In the genomic region with DNA sequence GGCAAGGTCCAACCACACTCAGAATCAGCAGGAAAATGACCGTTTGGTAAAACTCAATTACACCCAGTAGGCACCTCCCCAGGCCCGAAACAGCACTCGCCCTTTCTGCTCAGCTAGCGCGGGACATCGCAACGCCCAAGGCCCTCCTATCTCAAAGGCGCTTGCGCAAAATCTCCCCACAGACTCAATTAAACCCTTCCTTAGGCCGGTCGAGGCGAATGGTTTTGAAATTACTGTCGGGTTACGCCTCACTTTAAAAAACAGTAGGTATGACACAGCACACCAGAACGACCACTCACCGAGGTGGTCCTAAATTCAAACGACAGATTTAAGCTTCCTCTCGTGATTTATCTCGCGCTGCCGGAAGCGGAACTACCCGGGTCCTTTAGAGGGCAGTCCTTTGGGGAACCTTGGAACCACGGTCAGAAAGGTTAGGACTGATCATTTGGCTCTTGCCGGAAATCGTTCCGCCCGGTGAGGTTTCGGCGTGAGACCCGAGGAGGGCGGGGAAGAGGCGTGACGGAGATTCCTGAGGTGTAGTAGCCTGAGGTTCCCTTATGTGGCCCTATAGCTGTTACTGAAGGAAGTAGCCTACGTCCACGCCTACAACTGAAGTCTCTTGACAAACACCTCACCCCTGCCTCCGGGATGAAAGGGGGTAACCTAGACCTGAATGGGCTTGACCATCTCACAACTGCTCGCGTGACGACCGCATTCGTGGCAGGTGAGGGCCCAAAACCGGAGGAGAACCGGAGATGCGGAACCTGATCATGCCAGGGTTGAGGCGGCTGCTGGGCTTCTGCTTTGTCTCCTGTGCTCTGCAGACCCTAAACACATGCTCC, we compare ENCODE assay signal across 1 cellular context.
TF ChIP-seq lines count a peak whose summit lies in the region.

GIN1 (minus strand) TSS at position 374 of the 842 bp plus-strand sequence. CDS start 11,431 bp downstream, outside the sequence.
PPIP5K2 (plus strand) TSS at position 537 of the 842 bp plus-strand sequence. CDS start 9,289 bp downstream, outside the sequence.

TF ChIP-seq in K562, 482 proteins besides CTCF, POLR2A, EP300 and RAD21 (continued from another document and continues in another):
- TF ChIP-seq, protein P1, sequence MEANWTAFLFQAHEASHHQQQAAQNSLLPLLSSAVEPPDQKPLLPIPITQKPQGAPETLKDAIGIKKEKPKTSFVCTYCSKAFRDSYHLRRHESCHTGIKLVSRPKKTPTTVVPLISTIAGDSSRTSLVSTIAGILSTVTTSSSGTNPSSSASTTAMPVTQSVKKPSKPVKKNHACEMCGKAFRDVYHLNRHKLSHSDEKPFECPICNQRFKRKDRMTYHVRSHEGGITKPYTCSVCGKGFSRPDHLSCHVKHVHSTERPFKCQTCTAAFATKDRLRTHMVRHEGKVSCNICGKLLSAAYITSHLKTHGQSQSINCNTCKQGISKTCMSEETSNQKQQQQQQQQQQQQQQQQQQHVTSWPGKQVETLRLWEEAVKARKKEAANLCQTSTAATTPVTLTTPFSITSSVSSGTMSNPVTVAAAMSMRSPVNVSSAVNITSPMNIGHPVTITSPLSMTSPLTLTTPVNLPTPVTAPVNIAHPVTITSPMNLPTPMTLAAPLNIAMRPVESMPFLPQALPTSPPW (CRISPR knock-in tag; IDR thresholded peaks at IDR 0.05): peak; percentile 71
- TF ChIP-seq HLTF (IDR thresholded peaks at IDR 0.05) (no peak), E2F5 (CRISPR knock-in tag; IDR thresholded peaks at IDR 0.05) (peak; percentile 11), ATF1 (CRISPR knock-in tag; IDR thresholded peaks at IDR 0.05) (no peak), ATF1 (tag; IDR thresholded peaks at IDR 0.05) (peak; percentile 91), ZBED1 (IDR thresholded peaks at IDR 0.05) (0 out of 2 replicates have a peak, but pooled peaks have one; percentile 23), SAFB2 (IDR thresholded peaks at IDR 0.05; ENCODE audit: borderline replicate concordance, low read depth, low read length, severe bottlenecking) (no peak), ARID3A (IDR thresholded peaks at IDR 0.05; ENCODE audit: borderline replicate concordance, low read depth, low read length) (peak; percentile 58; the same call in 1 of the 2 replicates), SNRNP70 (optimal IDR thresholded peaks at IDR 0.05; ENCODE audit: low read depth, low read length) (no peak), MEIS2 (IDR thresholded peaks at IDR 0.05; ENCODE audit: partially characterized antibody) (peak; percentile 88), KDM1A (IDR thresholded peaks at IDR 0.05) (peak; percentile 46 to 51; a peak in 3 of 4 replicates), DEAF1 (CRISPR knock-in tag; IDR thresholded peaks at IDR 0.05) (no peak), ZNF507 (tag; conservative IDR thresholded peaks at IDR 0.05) (no peak), ZNF699 (CRISPR knock-in tag; IDR thresholded peaks at IDR 0.05; ENCODE audit: insufficient replicate concordance) (no peak), ZNF212 (CRISPR knock-in tag; IDR thresholded peaks at IDR 0.05) (no peak), TAF15 (IDR thresholded peaks at IDR 0.05; ENCODE audit: low read depth, low read length) (no peak), JUND (IDR thresholded peaks at IDR 0.05; ENCODE audit: borderline replicate concordance, low read depth, low read length) (peak; percentile 73), JUND (tag; IDR thresholded peaks at IDR 0.05; ENCODE audit: borderline replicate concordance, low read depth, low read length) (peak; percentile 61; the same call in 2 of the 3 replicates), RAD51 (IDR thresholded peaks at IDR 0.05; ENCODE audit: borderline replicate concordance, low read depth) (no peak), ZNF695 (CRISPR knock-in tag; IDR thresholded peaks at IDR 0.05) (no peak), NR4A1 (CRISPR knock-in tag; IDR thresholded peaks at IDR 0.05) (no peak), NR4A1 (tag; IDR thresholded peaks at IDR 0.05) (no peak), ZNF143 (CRISPR knock-in tag; IDR thresholded peaks at IDR 0.05) (no peak), TOE1 (IDR thresholded peaks at IDR 0.05; ENCODE audit: borderline replicate concordance) (peak; percentile 86), TOE1 (CRISPR knock-in tag; IDR thresholded peaks at IDR 0.05; ENCODE audit: borderline replicate concordance, low read depth) (no peak), YY1 (IDR thresholded peaks at IDR 0.05; ENCODE audit: borderline replicate concordance in 1 of 3, control insufficient read depth in 1 of 3, extremely low read depth in 1 of 3, insufficient read depth in 3 of 3, insufficient read length in 1 of 3, insufficient replicate concordance in 2 of 3, low read depth in 1 of 3, low read length in 2 of 3) (peak in 2 of 3 experiments; percentile 14 to 74), SMAD3 (CRISPR knock-in tag; conservative IDR thresholded peaks at IDR 0.05) (no peak; the same call in 1 of the 2 replicates), PTRF (tag; IDR thresholded peaks at IDR 0.05) (no peak), ELF4 (CRISPR knock-in tag; IDR thresholded peaks at IDR 0.05) (no peak), FOSL1 (tag; conservative IDR thresholded peaks at IDR 0.05) (peak; percentile 53; the same call in 1 of the 2 replicates), FOXP1 (CRISPR knock-in tag; IDR thresholded peaks at IDR 0.05) (no peak), ZNF263 (CRISPR knock-in tag; IDR thresholded peaks at IDR 0.05; ENCODE audit: borderline replicate concordance) (no peak), ZNF277 (CRISPR knock-in tag; IDR thresholded peaks at IDR 0.05; ENCODE audit: borderline replicate concordance) (no peak), NKRF (IDR thresholded peaks at IDR 0.05; ENCODE audit: borderline replicate concordance) (peak; percentile 91), ZFPM2 (CRISPR knock-in tag; IDR thresholded peaks at IDR 0.05) (no peak), PPARD (CRISPR knock-in tag; IDR thresholded peaks at IDR 0.05) (no peak), NFATC3 (IDR thresholded peaks at IDR 0.05) (no peak), SMARCA4 (IDR thresholded peaks at IDR 0.05) (no peak; the same call in 1 of the 2 replicates), SMARCA5 (IDR thresholded peaks at IDR 0.05) (no peak), ZNF121 (CRISPR knock-in tag; conservative IDR thresholded peaks at IDR 0.05) (no peak), ZNF780A (CRISPR knock-in tag; IDR thresholded peaks at IDR 0.05) (no peak), HMG20B (CRISPR knock-in tag; IDR thresholded peaks at IDR 0.05) (no peak), ZBTB7A (IDR thresholded peaks at IDR 0.05; ENCODE audit: borderline replicate concordance, control insufficient read depth, low read depth, low read length) (peak; percentile 91), HNRNPL (IDR thresholded peaks at IDR 0.05; ENCODE audit: low read depth, low read length) (no peak)
- TF ChIP-seq, protein P2, sequence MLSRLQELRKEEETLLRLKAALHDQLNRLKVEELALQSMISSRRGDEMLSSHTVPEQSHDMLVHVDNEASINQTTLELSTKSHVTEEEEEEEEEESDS (CRISPR knock-in tag; IDR thresholded peaks at IDR 0.05): no peak
- TF ChIP-seq, protein P3, sequence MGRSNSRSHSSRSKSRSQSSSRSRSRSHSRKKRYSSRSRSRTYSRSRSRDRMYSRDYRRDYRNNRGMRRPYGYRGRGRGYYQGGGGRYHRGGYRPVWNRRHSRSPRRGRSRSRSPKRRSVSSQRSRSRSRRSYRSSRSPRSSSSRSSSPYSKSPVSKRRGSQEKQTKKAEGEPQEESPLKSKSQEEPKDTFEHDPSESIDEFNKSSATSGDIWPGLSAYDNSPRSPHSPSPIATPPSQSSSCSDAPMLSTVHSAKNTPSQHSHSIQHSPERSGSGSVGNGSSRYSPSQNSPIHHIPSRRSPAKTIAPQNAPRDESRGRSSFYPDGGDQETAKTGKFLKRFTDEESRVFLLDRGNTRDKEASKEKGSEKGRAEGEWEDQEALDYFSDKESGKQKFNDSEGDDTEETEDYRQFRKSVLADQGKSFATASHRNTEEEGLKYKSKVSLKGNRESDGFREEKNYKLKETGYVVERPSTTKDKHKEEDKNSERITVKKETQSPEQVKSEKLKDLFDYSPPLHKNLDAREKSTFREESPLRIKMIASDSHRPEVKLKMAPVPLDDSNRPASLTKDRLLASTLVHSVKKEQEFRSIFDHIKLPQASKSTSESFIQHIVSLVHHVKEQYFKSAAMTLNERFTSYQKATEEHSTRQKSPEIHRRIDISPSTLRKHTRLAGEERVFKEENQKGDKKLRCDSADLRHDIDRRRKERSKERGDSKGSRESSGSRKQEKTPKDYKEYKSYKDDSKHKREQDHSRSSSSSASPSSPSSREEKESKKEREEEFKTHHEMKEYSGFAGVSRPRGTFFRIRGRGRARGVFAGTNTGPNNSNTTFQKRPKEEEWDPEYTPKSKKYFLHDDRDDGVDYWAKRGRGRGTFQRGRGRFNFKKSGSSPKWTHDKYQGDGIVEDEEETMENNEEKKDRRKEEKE (IDR thresholded peaks at IDR 0.05; ENCODE audit: borderline replicate concordance in 1 of 2, control insufficient read depth in 1 of 2, low read depth in 2 of 2, low read length in 1 of 2): peak in 1 of 2 experiments; percentile 99; a peak in 2 of 4 replicates
